ENCODE assay signal across 9 cellular contexts in the genomic region with DNA sequence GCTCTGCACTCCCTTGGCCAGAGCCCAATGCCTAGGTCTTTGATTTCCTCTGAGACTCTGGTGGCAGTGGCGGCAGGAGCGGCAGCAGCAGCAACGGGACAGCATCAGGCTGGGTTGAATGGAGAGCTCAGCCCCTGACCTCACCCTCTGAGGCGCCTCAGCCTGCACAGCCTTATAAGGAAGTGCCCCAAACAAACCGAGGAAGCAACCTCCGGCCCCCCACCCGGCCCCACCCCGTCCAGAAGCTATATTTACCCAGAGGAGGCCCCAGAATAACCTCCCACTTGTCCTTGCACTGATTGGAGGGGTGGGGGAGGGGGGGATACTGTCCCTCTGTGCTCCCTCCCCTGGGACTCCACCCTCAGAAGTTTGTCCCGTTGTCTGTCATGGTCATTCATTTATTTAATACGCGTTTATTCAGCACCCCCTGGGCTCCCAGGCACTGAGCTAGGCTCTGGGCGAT.
DNase-seq lines count a peak whose midpoint lies in the region; ATAC-seq and TF ChIP-seq lines count a peak whose summit lies in the region.
"Had no signal": no experiment of that assay in that cellular context is flagged by ENCODE, and none has a peak within 500 bp of the region (broad histone marks: within the 10 kb centered on the region; RNA-seq: fewer than 3 reads in every experiment).

No MANE protein-coding gene starts in this region.

- H3K4me3 Mint-ChIP-seq in stimulated activated memory B cell treated with anti-CD40 and anti-IgM and Interleukin-4, amounts not matched to agents 10 μg/mL and 1 μg/mL and 100 μg/mL, for 72 hours, result no peak overlapping the region
- H3K4me3 Mint-ChIP-seq: activated naive CD8-positive, alpha-beta T cell treated with anti-CD3 and anti-CD28 coated beads, Interleukin-2, amount 10 ng/mL, durations not matched to agents 7 days and 5 days had no signal

- peaks cover 1% of the 10 kb centered on the region for H3K27me3 Mint-ChIP-seq in stimulated activated memory B cell treated with anti-CD40 and anti-IgM and Interleukin-4, amounts not matched to agents 10 μg/mL and 1 μg/mL and 100 μg/mL, for 72 hours

- peak overlapping the region; percentile 75 for H3K27ac Mint-ChIP-seq in stimulated activated memory B cell treated with anti-CD40 and anti-IgM and Interleukin-4, amounts not matched to agents 10 μg/mL and 1 μg/mL and 100 μg/mL, for 72 hours
- H3K27ac Mint-ChIP-seq: activated naive CD8-positive, alpha-beta T cell treated with anti-CD3 and anti-CD28 coated beads, Interleukin-2, amount 10 ng/mL, durations not matched to agents 7 days and 5 days had no signal

- H3K9me3 Mint-ChIP-seq in stimulated activated memory B cell treated with anti-CD40 and anti-IgM and Interleukin-4, amounts not matched to agents 10 μg/mL and 1 μg/mL and 100 μg/mL, for 72 hours, result no peaks in the 10 kb centered on the region
- H3K9me3 Mint-ChIP-seq: activated naive CD8-positive, alpha-beta T cell treated with anti-CD3 and anti-CD28 coated beads, Interleukin-2, amount 10 ng/mL, durations not matched to agents 7 days and 5 days had no signal

- H3K36me3 Mint-ChIP-seq in stimulated activated memory B cell treated with anti-CD40 and anti-IgM and Interleukin-4, amounts not matched to agents 10 μg/mL and 1 μg/mL and 100 μg/mL, for 72 hours, result no peaks in the 10 kb centered on the region
- H3K36me3 Mint-ChIP-seq: activated naive CD8-positive, alpha-beta T cell treated with anti-CD3 and anti-CD28 coated beads, Interleukin-2, amount 10 ng/mL, durations not matched to agents 7 days and 5 days had no signal

- H3K4me1 Mint-ChIP-seq in stimulated activated memory B cell treated with anti-CD40 and anti-IgM and Interleukin-4, amounts not matched to agents 10 μg/mL and 1 μg/mL and 100 μg/mL, for 72 hours, result peaks cover 63% of the 10 kb centered on the region

- DNase-seq in GM13977 (ENCODE audit: low spot score) (peak; percentile 80), RPMI8226 (peak; percentile 78), hepatic stellate cell (ENCODE audit: low spot score) (peak; percentile 71), NCI-H1694 (lab: John Stamatoyannopoulos, UW) (no peak), GM19238 (ENCODE audit: insufficient read length, low spot score) (no peak), cortex of kidney (lab: John Stamatoyannopoulos, UW) (no peak)
- DNase-seq: activated naive CD8-positive, alpha-beta T cell treated with anti-CD3 and anti-CD28 coated beads, Interleukin-2, amount 10 ng/mL, durations not matched to agents 7 days and 5 days had no signal

- in situ Hi-C loops in GM13977 (cut with MboI; ENCODE audit: low pct_unique_long_range_greater_than_20kb, low sequenced_read_pairs, unreplicated experiment), result no loop called here

- peak; percentile 35 for ATAC-seq in stimulated activated memory B cell treated with anti-CD40 and anti-IgM and Interleukin-4, amounts not matched to agents 10 μg/mL and 1 μg/mL and 100 μg/mL, for 72 hours
- ATAC-seq in HG03045 (IDR thresholded peaks at IDR 0.05; ENCODE audit: unreplicated experiment), result no peak

- TF ChIP-seq CTCF in GM13977 (IDR thresholded peaks at IDR 0.05; ENCODE audit: extremely low read depth, insufficient read depth, missing control alignments), result no peak

Comparison
In these comparisons a context has a peak if more than half of its experiments do, and no peak if none do; other contexts are left out.
1. DNase-seq: peak in GM13977 (single experiment), RPMI8226 (single experiment) and hepatic stellate cell (single experiment); none in NCI-H1694 (single experiment), GM19238 (single experiment) and cortex of kidney (single experiment).